21 cellular contexts compared by ENCODE assay signal in the genomic region with DNA sequence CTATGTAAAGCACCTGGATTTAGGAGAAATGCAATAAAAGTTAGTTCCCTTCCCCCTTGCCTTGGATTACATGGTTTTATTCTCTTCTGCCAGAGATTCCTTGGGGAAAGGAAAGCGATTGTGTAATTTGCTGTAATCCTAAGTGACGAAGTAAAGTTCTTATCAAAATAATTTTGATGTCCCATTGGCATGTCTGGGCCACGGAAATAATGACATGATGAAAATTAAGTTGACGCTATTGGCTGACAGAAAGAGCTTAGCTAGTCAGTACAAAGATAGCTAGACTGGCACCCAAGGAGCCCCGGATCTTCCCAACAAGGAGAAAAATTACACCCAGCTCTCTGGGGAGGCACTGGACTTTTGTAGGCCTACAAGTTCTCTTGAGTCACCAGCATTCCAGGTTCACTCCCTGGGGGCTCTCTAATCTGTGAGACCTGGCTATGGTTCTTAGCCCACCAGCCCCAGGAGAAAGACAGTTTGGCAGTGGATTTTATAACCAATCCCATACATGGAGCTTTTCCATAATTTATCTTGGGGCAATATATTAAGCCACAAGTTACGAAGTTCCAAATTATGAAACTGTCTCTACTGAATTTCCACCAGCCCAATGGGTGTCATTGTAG. TPM values are rescaled to one million over a fixed set of nuclear protein-coding genes. Genes with fewer than 3 reads are reported as not detected.
"Had no signal": no experiment of that assay in that cellular context is flagged by ENCODE, and none has a peak within 500 bp of the region (broad histone marks: within the 10 kb centered on the region; RNA-seq: fewer than 3 reads in every experiment).

No MANE protein-coding gene starts in this region.

- H3K4me3 ChIP-seq: heart right ventricle, lower lobe of right lung, prostate gland, right atrium auricular region, testis had no signal

- H3K27ac ChIP-seq: heart right ventricle, lower lobe of right lung, prostate gland, right atrium auricular region, testis, WERI-Rb-1 had no signal

- H3K36me3 ChIP-seq: heart right ventricle, lower lobe of right lung, prostate gland, right atrium auricular region, WERI-Rb-1 had no signal

- H3K9me3 ChIP-seq: heart right ventricle, lower lobe of right lung, prostate gland, right atrium auricular region, testis had no signal

- H3K27me3 ChIP-seq: right atrium auricular region, testis had no signal

- H3K4me1 ChIP-seq: heart right ventricle, lower lobe of right lung, prostate gland, right atrium auricular region, testis had no signal

- DNase-seq: activated CD4-positive, alpha-beta T cell treated with anti-CD3 and anti-CD28 coated beads for 1 hour; activated CD8-positive, alpha-beta memory T cell treated with anti-CD3 and anti-CD28 coated beads for 24 hours; activated CD8-positive, alpha-beta memory T cell treated with anti-CD3 and anti-CD28 coated beads, Interleukin-2, amount 50 U/mL, for 48 hours; activated effector memory CD4-positive, alpha-beta T cell treated with Interleukin-2 at 50 U/mL for 16 hours; activated naive CD4-positive, alpha-beta T cell treated with anti-CD3 and anti-CD28 coated beads, Interleukin-2, amount 50 U/mL, for 16 hours; activated T-cell treated with anti-CD3 and anti-CD28 coated beads, Interleukin-2, amount 50 U/mL, for 48 hours; aorta; cortex of kidney; heart right ventricle; immature natural killer cell; lower lobe of right lung; nephron progenitor cell; occipital lobe; stimulated activated CD4-positive, alpha-beta T cell treated with anti-CD3 and anti-CD28 coated beads, Interleukin-4, amount 100 ng/mL, for 24 hours; testis; WERI-Rb-1 had no signal

RNA-seq across cellular contexts. Expression of a gene that starts 59.9 kb away (rescaled TPM):
- total RNA-seq: aorta; heart right ventricle; myocyte; occipital lobe; right atrium auricular region; T-helper 2 cell treated with Interferon-gamma antibody and Interleukin-4, amounts not matched to agents 100 ng/mL and 5 ng/mL, for 36 hours; urinary bladder had no signal
- polyA plus RNA-seq: heart right ventricle, immature natural killer cell, urinary bladder had no signal
